ENCODE assay signal across 27 cellular contexts in genomic region chr1:89993541-89993940, GRCh38. TPM values are rescaled to one million over a fixed set of nuclear protein-coding genes. Genes with fewer than 3 reads are reported as not detected.
DNase-seq lines count a peak whose midpoint lies in the region; ATAC-seq, FAIRE-seq and TF ChIP-seq lines count a peak whose summit lies in the region.
"Had no signal": no experiment of that assay in that cellular context is flagged by ENCODE, and none has a peak within 500 bp of the region (broad histone marks: within the 10 kb centered on the region; RNA-seq: fewer than 3 reads in every experiment).

No MANE protein-coding gene starts in this region.

- H3K36me3 Mint-ChIP-seq in activated T-cell treated with anti-CD3 and anti-CD28 coated beads, Interleukin-2, amount 50 U/mL, for 72 hours (ENCODE audit: insufficient read depth in 2 of 2) = peaks cover 3 to 10% of the 10 kb centered on the region in 2 donors
- H3K36me3 Mint-ChIP-seq in CD8-positive, alpha-beta memory T cell = peaks cover 0 to 14% (median 0%) of the 10 kb centered on the region in 3 donors
- H3K36me3 Mint-ChIP-seq in astrocyte (ENCODE audit: low read depth, unreplicated experiment) (no peaks in the 10 kb centered on the region), neural crest cell (ENCODE audit: low read depth) (peaks cover 3% of the 10 kb centered on the region)

- H3K27ac ChIP-seq in CD8-positive, alpha-beta memory T cell (ENCODE audit: low read depth, low read length) = no peak overlapping the region
- H3K27ac ChIP-seq in astrocyte (ENCODE audit: low read depth, low read length) = no peak overlapping the region
- H3K27ac ChIP-seq: BLaER1 had no signal

- peak overlapping the region; percentile 13 to 49 for H3K4me3 Mint-ChIP-seq in activated T-cell treated with anti-CD3 and anti-CD28 coated beads, Interleukin-2, amount 50 U/mL, for 72 hours
- peak overlapping the region in 6 of 7 donors; percentile 12 to 77 (median 72) for H3K4me3 Mint-ChIP-seq in CD8-positive, alpha-beta memory T cell
- H3K4me3 Mint-ChIP-seq in astrocyte (ENCODE audit: unreplicated experiment) = peak overlapping the region; percentile 64
- H3K4me3 Mint-ChIP-seq in neural crest cell = peak overlapping the region; percentile 39

- TF ChIP-seq CTCF in astrocyte (IDR thresholded peaks at IDR 0.05; ENCODE audit: insufficient read depth, low read depth, low read length) (no peak), neural crest cell (conservative IDR thresholded peaks at IDR 0.05) (no peak)

- FAIRE-seq in astrocyte (lab: Jason Lieb, UNC) = no peak
- FAIRE-seq: endothelial cell of umbilical vein, GM18507 had no signal

- no peak overlapping the region for H3K27ac Mint-ChIP-seq in activated T-cell treated with anti-CD3 and anti-CD28 coated beads, Interleukin-2, amount 50 U/mL, for 72 hours
- H3K27ac Mint-ChIP-seq in CD8-positive, alpha-beta memory T cell = peak overlapping the region in 1 of 8 donors; percentile 88
- H3K27ac Mint-ChIP-seq in astrocyte (ENCODE audit: unreplicated experiment) (peak overlapping the region; percentile 85), neural crest cell (ENCODE audit: unreplicated experiment) (no peak overlapping the region)

- H3K27me3 Mint-ChIP-seq in activated T-cell treated with anti-CD3 and anti-CD28 coated beads, Interleukin-2, amount 50 U/mL, for 72 hours (ENCODE audit: low read depth) = peaks cover 7% of the 10 kb centered on the region
- no peaks in the 10 kb centered on the region for H3K27me3 Mint-ChIP-seq in CD8-positive, alpha-beta memory T cell
- H3K27me3 Mint-ChIP-seq in astrocyte (ENCODE audit: low read depth, unreplicated experiment) = no peaks in the 10 kb centered on the region
- peaks cover 3% of the 10 kb centered on the region for H3K27me3 Mint-ChIP-seq in neural crest cell (ENCODE audit: low read depth)

- no peak overlapping the region for H3K4me3 ChIP-seq in CD8-positive, alpha-beta memory T cell (ENCODE audit: low read length)
- no peak overlapping the region for H3K4me3 ChIP-seq in astrocyte (ENCODE audit: insufficient read depth, low read depth, low read length)
- H3K4me3 ChIP-seq: BLaER1 had no signal

- H3K4me1 Mint-ChIP-seq in activated T-cell treated with anti-CD3 and anti-CD28 coated beads, Interleukin-2, amount 50 U/mL, for 72 hours (ENCODE audit: low read depth) = peaks cover 41% of the 10 kb centered on the region
- H3K4me1 Mint-ChIP-seq in CD8-positive, alpha-beta memory T cell = peaks cover 31 to 32% (median 32%) of the 10 kb centered on the region in 3 donors
- H3K4me1 Mint-ChIP-seq in astrocyte (ENCODE audit: low read depth, unreplicated experiment) = peaks cover 23% of the 10 kb centered on the region
- H3K4me1 Mint-ChIP-seq in neural crest cell = peaks cover 29% of the 10 kb centered on the region

- H2AFZ ChIP-seq in astrocyte (ENCODE audit: low read depth, low read length) = no peak overlapping the region

- CTCF ChIA-PET in CD8-positive, alpha-beta memory T cell (lab: Charles Lee) = no interaction called here

- no peaks in the 10 kb centered on the region for H3K9me3 Mint-ChIP-seq in activated T-cell treated with anti-CD3 and anti-CD28 coated beads, Interleukin-2, amount 50 U/mL, for 72 hours
- no peaks in the 10 kb centered on the region for H3K9me3 Mint-ChIP-seq in CD8-positive, alpha-beta memory T cell
- no peaks in the 10 kb centered on the region for H3K9me3 Mint-ChIP-seq in astrocyte (ENCODE audit: unreplicated experiment)
- no peaks in the 10 kb centered on the region for H3K9me3 Mint-ChIP-seq in neural crest cell
- H3K9me3 Mint-ChIP-seq: activated CD4-positive, alpha-beta T cell treated with anti-CD3 and anti-CD28 coated beads, Interleukin-2, amount 10 ng/mL, durations not matched to agents 7 days and 5 days had no signal

- no peak overlapping the region for H3K4me2 ChIP-seq in astrocyte (ENCODE audit: low read length)

- H3K36me3 ChIP-seq in CD8-positive, alpha-beta memory T cell (ENCODE audit: insufficient read depth, low read length) = no peaks in the 10 kb centered on the region
- H3K36me3 ChIP-seq in astrocyte (ENCODE audit: insufficient read depth, low read length) = no peaks in the 10 kb centered on the region
- H3K36me3 ChIP-seq: prostate gland, vagina had no signal

- no peak for ATAC-seq in activated T-cell treated with anti-CD3 and anti-CD28 coated beads, Interleukin-2, amount 50 U/mL, for 72 hours (replicated peaks in 1 of 2)
- ATAC-seq in HG02798 (IDR thresholded peaks at IDR 0.05; ENCODE audit: poor library complexity, unreplicated experiment) = no peak
- ATAC-seq: left colon had no signal

- peaks cover 27% of the 10 kb centered on the region for H4K20me1 ChIP-seq in astrocyte (ENCODE audit: insufficient read depth, low read length)

- H3K9me3 ChIP-seq in CD8-positive, alpha-beta memory T cell (ENCODE audit: low read length) = no peaks in the 10 kb centered on the region
- H3K9me3 ChIP-seq in astrocyte (ENCODE audit: insufficient read depth, low read depth, low read length) = no peaks in the 10 kb centered on the region
- H3K9me3 ChIP-seq: BLaER1, prostate gland, vagina had no signal

- peaks cover 25% of the 10 kb centered on the region for H3K4me1 ChIP-seq in CD8-positive, alpha-beta memory T cell (ENCODE audit: insufficient read depth, low read length)
- H3K4me1 ChIP-seq in astrocyte (ENCODE audit: insufficient read depth, low read length) = peaks cover 14% of the 10 kb centered on the region

- peaks cover 36% of the 10 kb centered on the region for H3K79me2 ChIP-seq in astrocyte (ENCODE audit: insufficient read depth, low read length)

- no peaks in the 10 kb centered on the region for H3K27me3 ChIP-seq in CD8-positive, alpha-beta memory T cell (ENCODE audit: insufficient read depth, low read length, poor library complexity, severe bottlenecking)
- H3K27me3 ChIP-seq in astrocyte (ENCODE audit: insufficient read depth, low read length) = no peaks in the 10 kb centered on the region
- H3K27me3 ChIP-seq: BLaER1, vagina had no signal

- no peak overlapping the region for H3K9ac ChIP-seq in astrocyte (ENCODE audit: low read length)
- H3K9ac ChIP-seq: BLaER1 had no signal

- POLR2A ChIA-PET in CD8-positive, alpha-beta memory T cell (lab: Charles Lee) = no interaction called here

- DNase-seq in activated T-cell treated with anti-CD3 and anti-CD28 coated beads, Interleukin-2, amount 50 U/mL, for 72 hours = no peak
- DNase-seq in activated T-cell treated with anti-CD3 and anti-CD28 coated beads, Interleukin-2, amount 50 U/mL, for 48 hours = no peak
- no peak for DNase-seq in CD8-positive, alpha-beta memory T cell
- DNase-seq in astrocyte (ENCODE audit: low read depth) (no peak), neural crest cell (ENCODE audit: low read depth, low spot score) (no peak), NCI-H1417 (lab: John Stamatoyannopoulos, UW) (no peak), NK-92 (lab: John Stamatoyannopoulos, UW; ENCODE audit: unreplicated experiment) (no peak)
- DNase-seq: activated CD4-positive, alpha-beta T cell treated with anti-CD3 and anti-CD28 coated beads, Interleukin-2, amount 10 ng/mL, durations not matched to agents 7 days and 5 days; activated CD8-positive, alpha-beta memory T cell treated with anti-CD3 and anti-CD28 coated beads, Interleukin-2, amount 50 U/mL, for 48 hours; activated gamma-delta T cell treated with Interleukin-2 at 50 U/mL for 16 hours; amygdala; dermis blood vessel endothelial cell; DMS 273 treated with DMSO at 0.1 percent for 48 hours; H7; mesenchymal stem cell; NCI-H1436 treated with DMSO at 0.1 percent for 48 hours; NCI-H2171; NCI-H524 treated with DMSO at 0.1 percent for 48 hours; stimulated activated CD4-positive, alpha-beta T cell treated with anti-CD3 and anti-CD28 coated beads, Interleukin-1b, Interleukin-23, amount 100 ng/mL, for 48 hours; SW 1271 had no signal

RNA-seq across cellular contexts. Expression of gene ZNF326, which starts 1.4 kb away (rescaled TPM):
- total RNA-seq in activated T-cell treated with anti-CD3 and anti-CD28 coated beads, Interleukin-2, amount 50 U/mL, for 72 hours = 10 to 100 TPM; 16.4 to 20.3 TPM
- 10 to 100 TPM; 26.2 to 26.4 TPM for total RNA-seq in CD8-positive, alpha-beta memory T cell
- polyA plus RNA-seq in CD8-positive, alpha-beta memory T cell = 5.0 TPM
- total RNA-seq in astrocyte (24.6 and 27.7 TPM in 2 replicates), neural crest cell (42.9 and 43.8 TPM in 2 replicates)
